In genomic region chr3:63921741-63922482, GRCh38 we compare ENCODE assay signal across 10 cellular contexts. TPM values are rescaled to one million over a fixed set of nuclear protein-coding genes. Genes with fewer than 3 reads are reported as not detected.
A peak's percentile ranks its signal among the peaks of the same experiment; 100 is the strongest.
DNase-seq lines count a peak whose midpoint lies in the region; ATAC-seq, FAIRE-seq and TF ChIP-seq lines count a peak whose summit lies in the region.
"Had no signal": no experiment of that assay in that cellular context is flagged by ENCODE, and none has a peak within 500 bp of the region (broad histone marks: within the 10 kb centered on the region; RNA-seq: fewer than 3 reads in every experiment).

No MANE protein-coding gene starts in this region.

- H4K20me1 ChIP-seq in OCI-LY7 (ENCODE audit: insufficient read depth, low read length) = peaks cover 23% of the 10 kb centered on the region

- TF ChIP-seq CTCF in OCI-LY7 (conservative IDR thresholded peaks at IDR 0.05; ENCODE audit: low read length) = no peak
- TF ChIP-seq CTCF in HFFc6 (IDR thresholded peaks at IDR 0.05) = no peak

- no peaks in the 10 kb centered on the region for H3K27me3 Mint-ChIP-seq in HFFc6 (ENCODE audit: insufficient read depth)

- peak overlapping the region; percentile 17 for H3K4me3 ChIP-seq in OCI-LY7 (ENCODE audit: low read depth, low read length, poor library complexity, severe bottlenecking)

- H3K79me2 ChIP-seq in OCI-LY7 (ENCODE audit: insufficient read depth, low read depth, low read length) = peaks cover 43% of the 10 kb centered on the region; the same call in 1 of the 2 replicates

- no peak overlapping the region for H3K27ac Mint-ChIP-seq in HFFc6

- 0 out of 2 replicates have a peak, but pooled peaks cover 6% of the 10 kb centered on the region for H3K9me3 ChIP-seq in OCI-LY7 (ENCODE audit: low read length)

- H3K27ac ChIP-seq in OCI-LY7 (ENCODE audit: low read depth, low read length, poor library complexity, severe bottlenecking) = peak overlapping the region; percentile 60
- H3K27ac ChIP-seq: VCaP had no signal

- no peaks in the 10 kb centered on the region for H3K9me2 ChIP-seq in OCI-LY7 (ENCODE audit: insufficient read depth, low read length)

- no peak overlapping the region for H2AFZ ChIP-seq in OCI-LY7 (ENCODE audit: low read length)

- DNase-seq in AML-193 (lab: John Stamatoyannopoulos, UW) = peak; percentile 88 to 92
- DNase-seq in GM19239 (ENCODE audit: insufficient read length, low spot score) = no peak
- peak; percentile 81 for DNase-seq in OCI-LY7 (ENCODE audit: low spot score)
- no peak for DNase-seq in stimulated activated CD4-positive, alpha-beta T cell treated with anti-CD3 and anti-CD28 coated beads, Interleukin-4, amount 100 ng/mL, for 1 hour
- no peak for DNase-seq in activated CD4-positive, alpha-beta T cell treated with anti-CD3 and anti-CD28 coated beads for 1 hour
- DNase-seq in COR-L47 (lab: John Stamatoyannopoulos, UW) = no peak
- DNase-seq in HFFc6 = no peak

- peaks cover 71% of the 10 kb centered on the region for H3K36me3 Mint-ChIP-seq in HFFc6 (ENCODE audit: low read depth)

- no TSS peak for BruUV-seq in OCI-LY7 (replicated peaks; lab: Mats Ljungman, UMichigan)

- H3K9me3 Mint-ChIP-seq in HFFc6 = no peaks in the 10 kb centered on the region

- POLR2A ChIA-PET in OCI-LY7 (lab: Charles Lee) = interaction anchor here (1.0 kb wide), 1 partner anchor 50 kb away, joined by 3 read pairs; no protein-coding TSS in a partner anchor

- H3K4me2 ChIP-seq in OCI-LY7 (ENCODE audit: low read length) = peak overlapping the region; percentile 66

- FAIRE-seq in GM19239 (lab: Jason Lieb, UNC) = peak; percentile 91
- FAIRE-seq: bronchial epithelial cell had no signal

- H3K4me3 Mint-ChIP-seq in HFFc6 = no peak overlapping the region

- peak; percentile 88 for ATAC-seq in HG03025 (IDR thresholded peaks at IDR 0.05; ENCODE audit: low FRiP score, unreplicated experiment)

- CTCF ChIA-PET in OCI-LY7 (lab: Charles Lee; ENCODE audit: unreplicated experiment) = no interaction called here

- intact Hi-C loops in OCI-LY7 (cut with micrococcal nuclease; ENCODE audit: unreplicated experiment) = no loop called here

- peaks cover 30% of the 10 kb centered on the region for H3K4me1 Mint-ChIP-seq in HFFc6 (ENCODE audit: low read depth)

- H3K36me3 ChIP-seq in OCI-LY7 (ENCODE audit: insufficient read depth, low read length) = peaks cover 89% of the 10 kb centered on the region

- peaks cover 51% of the 10 kb centered on the region for H3K4me1 ChIP-seq in OCI-LY7 (ENCODE audit: insufficient read depth, low read length, poor library complexity, severe bottlenecking)

RNA-seq across cellular contexts. Expression of gene SCAANT1, which starts 9.7 kb away (rescaled TPM):
- total RNA-seq in OCI-LY7 (2014; rRNA removed; shearing (Covaris generic)) = not detected in 2 replicates
- total RNA-seq in OCI-LY7 (2022) = not detected in 2 replicates
- total RNA-seq in HFFc6 (2021; fragmentation: NEBNext Ultra II Directional; extraction: Animal tissue kit (Norgen Biotek cat#: 25700)) = not detected
- total RNA-seq: bronchial epithelial cell had no signal

RNA-seq across cellular contexts. Expression of gene ATXN7, which starts 58.2 kb away (rescaled TPM):
- total RNA-seq in OCI-LY7 (2014; rRNA removed; shearing (Covaris generic)) = 14.3 and 15.2 TPM in 2 replicates
- total RNA-seq in OCI-LY7 (2022) = 35.2 and 42.2 TPM in 2 replicates
- total RNA-seq in HFFc6 (2021; fragmentation: NEBNext Ultra II Directional; extraction: Animal tissue kit (Norgen Biotek cat#: 25700)) = 10 to 100 TPM; 11.5 to 18.4 (median 15.2) TPM

RNA-seq across cellular contexts. Expression of gene THOC7, which starts 58.3 kb away (rescaled TPM):
- 62.2 and 62.9 TPM in 2 replicates for total RNA-seq in OCI-LY7 (2014; rRNA removed; shearing (Covaris generic))
- 101 and 103 TPM in 2 replicates for total RNA-seq in OCI-LY7 (2022)
- total RNA-seq in HFFc6 (2021; fragmentation: NEBNext Ultra II Directional; extraction: Animal tissue kit (Norgen Biotek cat#: 25700)) = 10 to 100 TPM; 68.2 to 82.5 (median 74.3) TPM

Comparison
In these comparisons a context has a peak if more than half of its experiments do, and no peak if none do; other contexts are left out.
1. DNase-seq: peak in AML-193 (2 of 2) and OCI-LY7 (single experiment); none in GM19239 (single experiment), stimulated activated CD4-positive, alpha-beta T cell treated with anti-CD3 and anti-CD28 coated beads, Interleukin-4, amount 100 ng/mL, for 1 hour (single experiment), activated CD4-positive, alpha-beta T cell treated with anti-CD3 and anti-CD28 coated beads for 1 hour (single experiment), COR-L47 (single experiment) and HFFc6 (single experiment).